In the genomic region with DNA sequence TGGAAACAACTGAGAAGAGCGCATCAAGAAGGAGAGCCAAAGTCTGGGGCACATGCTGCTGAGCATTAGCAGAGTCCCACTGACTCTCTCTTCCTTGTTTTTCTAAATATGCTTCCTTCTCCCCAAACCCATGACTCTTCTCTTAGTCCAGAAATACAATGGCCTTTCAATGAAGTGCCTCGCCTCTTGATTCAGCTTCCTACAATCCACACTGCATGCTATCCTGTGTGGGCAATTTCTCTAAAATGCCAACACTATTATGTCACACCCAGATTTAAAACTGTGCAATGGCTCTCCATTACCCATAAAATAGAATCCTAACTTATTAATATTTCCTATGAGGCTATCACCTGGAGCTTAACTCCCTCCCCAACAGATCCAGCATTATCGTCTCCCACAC, we compare ENCODE assay signal across 20 cellular contexts.
"Had no signal": no experiment of that assay in that cellular context is flagged by ENCODE, and none has a peak within 500 bp of the region (broad histone marks: within the 10 kb centered on the region; RNA-seq: fewer than 3 reads in every experiment).

No MANE protein-coding gene starts in this region.

- H3K4me1 Mint-ChIP-seq: activated B cell treated with CpG ODN at 0.5 μM for 24 hours; activated naive CD8-positive, alpha-beta T cell treated with anti-CD3 and anti-CD28 coated beads, Interleukin-2, amount 10 ng/mL, durations not matched to agents 7 days and 5 days; brain; natural killer cell; stimulated activated naive B cell treated with anti-CD40 and anti-IgM and Interleukin-4, amounts not matched to agents 10 μg/mL and 1 μg/mL and 100 μg/mL, for 72 hours had no signal

- H3K4me3 ChIP-seq: coronary artery, pancreas had no signal

- H3K4me1 ChIP-seq: pancreas had no signal

- H3K27me3 Mint-ChIP-seq: activated CD4-positive, alpha-beta memory T cell treated with anti-CD3 and anti-CD28 coated beads for 36 hours; activated CD8-positive, alpha-beta memory T cell treated with anti-CD3 and anti-CD28 coated beads, Interleukin-2, amount 10 ng/mL, durations not matched to agents 7 days and 5 days; activated naive CD8-positive, alpha-beta T cell treated with anti-CD3 and anti-CD28 coated beads, Interleukin-2, amount 10 ng/mL, durations not matched to agents 7 days and 5 days; brain had no signal

- DNase-seq: activated B cell treated with CpG ODN at 0.5 μM for 24 hours; activated CD4-positive, alpha-beta memory T cell treated with anti-CD3 and anti-CD28 coated beads for 36 hours; activated CD4-positive, alpha-beta T cell treated with anti-CD3 and anti-CD28 coated beads for 4 hours; activated CD8-positive, alpha-beta memory T cell treated with anti-CD3 and anti-CD28 coated beads, Interleukin-2, amount 10 ng/mL, durations not matched to agents 7 days and 5 days; activated naive CD4-positive, alpha-beta T cell treated with Interleukin-2 at 50 U/mL for 16 hours; activated naive CD8-positive, alpha-beta T cell treated with anti-CD3 and anti-CD28 coated beads, Interleukin-2, amount 10 ng/mL, durations not matched to agents 7 days and 5 days; central memory CD4-positive, alpha-beta T cell; left cardiac atrium; mesendoderm; natural killer cell; pancreas; stimulated activated CD4-positive, alpha-beta T cell treated with anti-CD3 and anti-CD28 coated beads, Interleukin-4, amount 100 ng/mL, for 4 hours; stimulated activated naive B cell treated with anti-CD40 and anti-IgM and Interleukin-4, amounts not matched to agents 10 μg/mL and 1 μg/mL and 100 μg/mL, for 72 hours; SW 1271 had no signal

- H3K36me3 ChIP-seq: pancreas had no signal

- H3K27ac ChIP-seq: coronary artery, pancreas had no signal

- H3K4me3 Mint-ChIP-seq: activated B cell treated with CpG ODN at 0.5 μM for 24 hours; activated CD4-positive, alpha-beta memory T cell treated with anti-CD3 and anti-CD28 coated beads for 36 hours; activated CD8-positive, alpha-beta memory T cell treated with anti-CD3 and anti-CD28 coated beads, Interleukin-2, amount 10 ng/mL, durations not matched to agents 7 days and 5 days; activated naive CD8-positive, alpha-beta T cell treated with anti-CD3 and anti-CD28 coated beads, Interleukin-2, amount 10 ng/mL, durations not matched to agents 7 days and 5 days; brain; natural killer cell; stimulated activated naive B cell treated with anti-CD40 and anti-IgM and Interleukin-4, amounts not matched to agents 10 μg/mL and 1 μg/mL and 100 μg/mL, for 72 hours; T-helper 2 cell treated with Interferon-gamma antibody and Interleukin-4, amounts not matched to agents 5 μg/mL and 100 μg/mL, for 36 hours had no signal

- H3K9me3 ChIP-seq: pancreas had no signal

- H3K27ac Mint-ChIP-seq: activated B cell treated with CpG ODN at 0.5 μM for 24 hours; activated CD4-positive, alpha-beta memory T cell treated with anti-CD3 and anti-CD28 coated beads for 36 hours; activated CD8-positive, alpha-beta memory T cell treated with anti-CD3 and anti-CD28 coated beads, Interleukin-2, amount 10 ng/mL, durations not matched to agents 7 days and 5 days; activated naive CD8-positive, alpha-beta T cell treated with anti-CD3 and anti-CD28 coated beads, Interleukin-2, amount 10 ng/mL, durations not matched to agents 7 days and 5 days; activated T-helper 2 cell treated with anti-CD3 and anti-CD28 coated beads, Interferon-gamma antibody, Interleukin-2, Interleukin-4, amounts not matched to agents 10 μg/mL and 5 μg/mL and 100 μg/mL, durations not matched to agents 14 hours and 24 hours and 36 hours; brain; natural killer cell; stimulated activated naive B cell treated with anti-CD40 and anti-IgM and Interleukin-4, amounts not matched to agents 10 μg/mL and 1 μg/mL and 100 μg/mL, for 72 hours; T-helper 2 cell treated with Interferon-gamma antibody and Interleukin-4, amounts not matched to agents 5 μg/mL and 100 μg/mL, for 36 hours had no signal

- H3K36me3 Mint-ChIP-seq: activated CD4-positive, alpha-beta memory T cell treated with anti-CD3 and anti-CD28 coated beads for 36 hours; activated CD8-positive, alpha-beta memory T cell treated with anti-CD3 and anti-CD28 coated beads, Interleukin-2, amount 10 ng/mL, durations not matched to agents 7 days and 5 days; activated naive CD8-positive, alpha-beta T cell treated with anti-CD3 and anti-CD28 coated beads, Interleukin-2, amount 10 ng/mL, durations not matched to agents 7 days and 5 days; brain; natural killer cell; stimulated activated naive B cell treated with anti-CD40 and anti-IgM and Interleukin-4, amounts not matched to agents 10 μg/mL and 1 μg/mL and 100 μg/mL, for 72 hours had no signal

- ATAC-seq: activated CD8-positive, alpha-beta memory T cell treated with anti-CD3 and anti-CD28 coated beads, Interleukin-2, amount 10 ng/mL, durations not matched to agents 7 days and 5 days; esophagus mucosa; left cardiac atrium; natural killer cell; pancreas; sciatic nerve; stimulated activated naive B cell treated with anti-CD40 and anti-IgM and Interleukin-4, amounts not matched to agents 10 μg/mL and 1 μg/mL and 100 μg/mL, for 72 hours had no signal

- H3K27me3 ChIP-seq: pancreas had no signal
